Comparison of ENCODE assay signal across 11 cellular contexts in the genomic region with DNA sequence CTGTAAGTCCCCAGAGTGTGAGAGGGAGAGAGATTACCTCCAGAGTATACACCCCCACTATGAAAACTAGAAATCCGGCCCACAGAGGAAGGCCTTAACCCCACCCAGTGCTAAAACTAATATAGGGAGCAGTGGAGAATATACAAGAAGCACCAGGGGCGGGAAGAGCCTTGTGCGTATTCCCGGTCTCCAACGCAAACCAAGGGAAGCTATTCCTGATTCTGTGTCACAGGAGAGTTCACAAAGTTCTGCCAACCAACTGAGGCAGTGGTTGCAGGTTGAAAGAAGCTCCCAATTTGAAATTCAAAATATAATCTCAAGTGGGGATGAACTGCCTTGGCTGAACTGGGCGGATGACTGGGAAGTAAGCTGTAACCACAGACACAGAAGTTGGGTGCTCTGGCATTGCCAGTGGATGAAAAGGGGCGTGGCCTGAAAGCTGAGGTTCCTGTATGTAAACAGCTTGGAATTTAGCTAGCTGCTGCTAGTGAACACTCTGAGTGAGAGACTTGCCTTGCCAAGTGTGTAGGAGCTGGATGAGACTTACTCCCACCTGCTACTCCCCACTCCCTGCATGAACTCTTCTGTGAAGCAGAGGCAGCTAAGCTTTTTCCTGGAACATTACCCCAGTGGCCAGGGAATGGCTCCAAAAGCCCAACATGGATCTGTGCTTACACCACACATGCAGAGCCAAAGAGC. TPM values are rescaled to one million over a fixed set of nuclear protein-coding genes. Genes with fewer than 3 reads are reported as not detected.
A peak's percentile ranks its signal among the peaks of the same experiment; 100 is the strongest.
DNase-seq lines count a peak whose midpoint lies in the region; ATAC-seq and TF ChIP-seq lines count a peak whose summit lies in the region.
"Had no signal": no experiment of that assay in that cellular context is flagged by ENCODE, and none has a peak within 500 bp of the region (broad histone marks: within the 10 kb centered on the region; RNA-seq: fewer than 3 reads in every experiment).

No MANE protein-coding gene starts in this region.

- ATAC-seq in GM23338 = peak; percentile 72
- ATAC-seq in HG03095 (IDR thresholded peaks at IDR 0.05; ENCODE audit: unreplicated experiment) = no peak
- no peak for ATAC-seq in GM19452 (IDR thresholded peaks at IDR 0.05; ENCODE audit: unreplicated experiment)
- ATAC-seq: GM12878 had no signal

- H3K36me3 ChIP-seq in GM23338 (ENCODE audit: insufficient read depth) = no peaks in the 10 kb centered on the region
- H3K36me3 ChIP-seq in cardiac muscle cell = no peaks in the 10 kb centered on the region
- H3K36me3 ChIP-seq: thyroid gland had no signal

- H3K27ac ChIP-seq in GM23338 (ENCODE audit: low read depth) (peak overlapping the region; percentile 91), cardiac muscle cell (peak overlapping the region; percentile 45)
- H3K27ac ChIP-seq: thyroid gland had no signal

- peaks cover 11% of the 10 kb centered on the region for H3K27me3 Mint-ChIP-seq in GM23338 (ENCODE audit: insufficient read depth, low read depth, poor library complexity)
- H3K27me3 Mint-ChIP-seq in activated CD4-positive, alpha-beta T cell treated with anti-CD3 and anti-CD28 coated beads, Interleukin-2, amount 10 ng/mL, durations not matched to agents 24 days and 14 days = no peaks in the 10 kb centered on the region

- peaks cover 7% of the 10 kb centered on the region; the same call in 1 of the 3 replicates for H3K9me3 Mint-ChIP-seq in GM23338
- peaks cover 4% of the 10 kb centered on the region for H3K9me3 Mint-ChIP-seq in activated CD4-positive, alpha-beta T cell treated with anti-CD3 and anti-CD28 coated beads, Interleukin-2, amount 10 ng/mL, durations not matched to agents 24 days and 14 days

- intact Hi-C loops in activated CD4-positive, alpha-beta T cell treated with anti-CD3 and anti-CD28 coated beads, Interleukin-2, amount 10 ng/mL, durations not matched to agents 24 days and 14 days (cut with micrococcal nuclease) = no loop called here

- H3K9me2 ChIP-seq in GM23338 (ENCODE audit: insufficient read depth) = no peaks in the 10 kb centered on the region

- peaks cover 20% of the 10 kb centered on the region for H3K36me3 Mint-ChIP-seq in GM23338 (ENCODE audit: low read depth)
- H3K36me3 Mint-ChIP-seq in activated CD4-positive, alpha-beta T cell treated with anti-CD3 and anti-CD28 coated beads, Interleukin-2, amount 10 ng/mL, durations not matched to agents 24 days and 14 days (ENCODE audit: low read depth) = peaks cover 8% of the 10 kb centered on the region

- no peak for TF ChIP-seq CTCF in GM23338 (conservative IDR thresholded peaks at IDR 0.05; ENCODE audit: low read depth in 2 of 2)
- no peak for TF ChIP-seq CTCF in cardiac muscle cell (IDR thresholded peaks at IDR 0.05; ENCODE audit: low read depth, low read length)
- no peak for TF ChIP-seq CTCF in retinal pigment epithelial cell (conservative IDR thresholded peaks at IDR 0.05; ENCODE audit: low read depth, low read length)

- H3K4me1 ChIP-seq in GM23338 (ENCODE audit: insufficient read depth) (peaks cover 51% of the 10 kb centered on the region), cardiac muscle cell (ENCODE audit: low read depth) (peaks cover 15% of the 10 kb centered on the region)

- H2AFZ ChIP-seq in GM23338 = no peak overlapping the region

- H3K9me3 ChIP-seq in cardiac muscle cell (ENCODE audit: low read depth) = no peaks in the 10 kb centered on the region
- H3K9me3 ChIP-seq: thyroid gland had no signal

- DNase-seq in GM23338 (ENCODE audit: low spot score) (peak; percentile 82), SKM-1 treated with dmso at 0.1 percent for 144 hours (lab: John Stamatoyannopoulos, UW; ENCODE audit: unreplicated experiment) (peak; percentile 40), cardiac muscle cell (ENCODE audit: low read depth in 1 of 2, low spot score in 1 of 2) (peak; percentile 30 to 79), retinal pigment epithelial cell (ENCODE audit: low read depth) (peak; percentile 28), RKO (ENCODE audit: low spot score) (no peak)
- DNase-seq in activated CD4-positive, alpha-beta T cell treated with anti-CD3 and anti-CD28 coated beads, Interleukin-2, amount 10 ng/mL, durations not matched to agents 24 days and 14 days = no peak
- DNase-seq: cortex of kidney had no signal

- peak overlapping the region; percentile 68 for H3K4me2 ChIP-seq in GM23338

- H3K27ac Mint-ChIP-seq in GM23338 = peak overlapping the region; percentile 92
- H3K27ac Mint-ChIP-seq in activated CD4-positive, alpha-beta T cell treated with anti-CD3 and anti-CD28 coated beads, Interleukin-2, amount 10 ng/mL, durations not matched to agents 24 days and 14 days = no peak overlapping the region

- peaks cover 3% of the 10 kb centered on the region for H4K20me1 ChIP-seq in GM23338 (replicated peaks; ENCODE audit: insufficient read depth)

- no peaks in the 10 kb centered on the region; the same call in 1 of the 2 replicates for H3F3A ChIP-seq in GM23338 (replicated peaks; ENCODE audit: low read depth)

- peaks cover 100% of the 10 kb centered on the region for H3K79me2 ChIP-seq in GM23338 (replicated peaks; ENCODE audit: insufficient read depth)

- no peak overlapping the region for H3K4me3 Mint-ChIP-seq in GM23338
- H3K4me3 Mint-ChIP-seq in activated CD4-positive, alpha-beta T cell treated with anti-CD3 and anti-CD28 coated beads, Interleukin-2, amount 10 ng/mL, durations not matched to agents 24 days and 14 days = no peak overlapping the region

- H3K27me3 ChIP-seq in GM23338 (ENCODE audit: insufficient read depth) = no peaks in the 10 kb centered on the region
- H3K27me3 ChIP-seq in cardiac muscle cell = no peaks in the 10 kb centered on the region
- H3K27me3 ChIP-seq: thyroid gland had no signal

- 0 out of 2 replicates have a peak overlapping the region, but pooled peaks have one; percentile 14 for H3K4me3 ChIP-seq in GM23338
- no peak overlapping the region for H3K4me3 ChIP-seq in cardiac muscle cell
- no peak overlapping the region for H3K4me3 ChIP-seq in retinal pigment epithelial cell (ENCODE audit: low read length)
- H3K4me3 ChIP-seq: GM12878, thyroid gland had no signal

- H3K4me1 Mint-ChIP-seq in GM23338 = peaks cover 58% of the 10 kb centered on the region
- H3K4me1 Mint-ChIP-seq in activated CD4-positive, alpha-beta T cell treated with anti-CD3 and anti-CD28 coated beads, Interleukin-2, amount 10 ng/mL, durations not matched to agents 24 days and 14 days = peaks cover 25% of the 10 kb centered on the region

TF ChIP-seq in GM23338, 12 proteins besides CTCF, POLR2A, EP300 and RAD21 (continues in another document):
- TF ChIP-seq ZNF331 (CRISPR knock-in tag; IDR thresholded peaks at IDR 0.05; ENCODE audit: low read depth) = no peak
- no peak for TF ChIP-seq CREB1 (CRISPR knock-in tag; IDR thresholded peaks at IDR 0.05; ENCODE audit: low read depth)
- no peak for TF ChIP-seq JUNB (IDR thresholded peaks at IDR 0.05; ENCODE audit: unreplicated experiment)
- TF ChIP-seq, protein P1, sequence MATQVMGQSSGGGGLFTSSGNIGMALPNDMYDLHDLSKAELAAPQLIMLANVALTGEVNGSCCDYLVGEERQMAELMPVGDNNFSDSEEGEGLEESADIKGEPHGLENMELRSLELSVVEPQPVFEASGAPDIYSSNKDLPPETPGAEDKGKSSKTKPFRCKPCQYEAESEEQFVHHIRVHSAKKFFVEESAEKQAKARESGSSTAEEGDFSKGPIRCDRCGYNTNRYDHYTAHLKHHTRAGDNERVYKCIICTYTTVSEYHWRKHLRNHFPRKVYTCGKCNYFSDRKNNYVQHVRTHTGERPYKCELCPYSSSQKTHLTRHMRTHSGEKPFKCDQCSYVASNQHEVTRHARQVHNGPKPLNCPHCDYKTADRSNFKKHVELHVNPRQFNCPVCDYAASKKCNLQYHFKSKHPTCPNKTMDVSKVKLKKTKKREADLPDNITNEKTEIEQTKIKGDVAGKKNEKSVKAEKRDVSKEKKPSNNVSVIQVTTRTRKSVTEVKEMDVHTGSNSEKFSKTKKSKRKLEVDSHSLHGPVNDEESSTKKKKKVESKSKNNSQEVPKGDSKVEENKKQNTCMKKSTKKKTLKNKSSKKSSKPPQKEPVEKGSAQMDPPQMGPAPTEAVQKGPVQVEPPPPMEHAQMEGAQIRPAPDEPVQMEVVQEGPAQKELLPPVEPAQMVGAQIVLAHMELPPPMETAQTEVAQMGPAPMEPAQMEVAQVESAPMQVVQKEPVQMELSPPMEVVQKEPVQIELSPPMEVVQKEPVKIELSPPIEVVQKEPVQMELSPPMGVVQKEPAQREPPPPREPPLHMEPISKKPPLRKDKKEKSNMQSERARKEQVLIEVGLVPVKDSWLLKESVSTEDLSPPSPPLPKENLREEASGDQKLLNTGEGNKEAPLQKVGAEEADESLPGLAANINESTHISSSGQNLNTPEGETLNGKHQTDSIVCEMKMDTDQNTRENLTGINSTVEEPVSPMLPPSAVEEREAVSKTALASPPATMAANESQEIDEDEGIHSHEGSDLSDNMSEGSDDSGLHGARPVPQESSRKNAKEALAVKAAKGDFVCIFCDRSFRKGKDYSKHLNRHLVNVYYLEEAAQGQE (IDR thresholded peaks at IDR 0.05; ENCODE audit: unreplicated experiment) = no peak
- no peak for TF ChIP-seq POLR2AphosphoS5 (IDR thresholded peaks at IDR 0.05; ENCODE audit: low read depth)
- TF ChIP-seq STAT1 (IDR thresholded peaks at IDR 0.05; ENCODE audit: unreplicated experiment) = no peak
- no peak for TF ChIP-seq NANOG (IDR thresholded peaks at IDR 0.05; ENCODE audit: borderline replicate concordance)

RNA-seq across cellular contexts. Expression of gene ELF2, which starts 32.7 kb away (rescaled TPM):
- total RNA-seq in GM23338 (2014; rRNA removed; shearing (Covaris generic)) = 35.2 and 48.8 TPM in 2 replicates
- polyA plus RNA-seq in GM23338 (2016; fragmentation: Nextera tagmentation; extraction: Ambion mirVana) (33.2 and 38.2 TPM in 2 replicates), cardiac muscle cell (45.7 and 52.7 TPM in 2 replicates)
- total RNA-seq in cardiac muscle cell = 42.8 and 57.5 TPM in 2 replicates
- 30.1 and 30.5 TPM in 2 replicates for total RNA-seq in activated CD4-positive, alpha-beta T cell treated with anti-CD3 and anti-CD28 coated beads, Interleukin-2, amount 10 ng/mL, durations not matched to agents 24 days and 14 days

Comparison
In these comparisons a context has a peak if more than half of its experiments do, and no peak if none do; other contexts are left out.
1. DNase-seq: peak in GM23338 (single experiment), SKM-1 treated with dmso at 0.1 percent for 144 hours (single experiment), cardiac muscle cell (2 of 2) and retinal pigment epithelial cell (single experiment); none in activated CD4-positive, alpha-beta T cell treated with anti-CD3 and anti-CD28 coated beads, Interleukin-2, amount 10 ng/mL, durations not matched to agents 24 days and 14 days (single experiment) and RKO (single experiment).